29 cellular contexts compared by ENCODE assay signal in the genomic region with DNA sequence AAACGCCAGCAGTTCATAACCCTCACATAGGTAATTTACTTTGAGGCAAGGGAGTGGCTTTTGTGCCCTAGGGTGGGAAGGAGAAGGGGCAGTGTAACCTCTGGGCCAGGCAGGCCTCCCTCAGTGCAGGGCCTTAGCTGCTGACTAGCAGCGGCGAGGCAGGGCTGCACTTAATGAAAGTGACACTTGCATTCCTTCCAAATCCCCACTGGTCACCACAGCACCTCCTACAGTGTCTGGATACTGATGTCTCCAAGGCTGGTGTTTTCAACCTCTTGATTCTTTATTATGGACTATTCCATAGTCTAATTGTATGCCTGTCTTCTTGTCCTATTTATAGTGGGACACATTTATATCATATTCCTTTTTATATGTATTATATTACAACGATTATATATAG.
DNase-seq lines count a peak whose midpoint lies in the region; ATAC-seq and TF ChIP-seq lines count a peak whose summit lies in the region.
"Had no signal": no experiment of that assay in that cellular context is flagged by ENCODE, and none has a peak within 500 bp of the region (broad histone marks: within the 10 kb centered on the region; RNA-seq: fewer than 3 reads in every experiment).

No MANE protein-coding gene starts in this region.

- no peak overlapping the region for H3K4ac ChIP-seq in mesendoderm (ENCODE audit: low read depth, low read length)

- H2BK120ac ChIP-seq in mesendoderm (ENCODE audit: low read depth, low read length): no peak overlapping the region

- no peak for DNase-seq in heart left ventricle
- DNase-seq in left ventricle myocardium superior: no peak
- no peak for DNase-seq in WTC11 (ENCODE audit: low spot score)
- peak; percentile 80 for DNase-seq in mesendoderm
- no peak for DNase-seq in NCI-H774 (lab: John Stamatoyannopoulos, UW)
- DNase-seq in left lobe of liver (ENCODE audit: low spot score): no peak
- DNase-seq: activated CD4-positive, alpha-beta T cell treated with anti-CD3 and anti-CD28 coated beads, Interleukin-2, amount 10 ng/mL, durations not matched to agents 24 days and 14 days; activated effector memory CD4-positive, alpha-beta T cell treated with anti-CD3 and anti-CD28 coated beads, Interleukin-2, amount 50 U/mL, for 16 hours; activated naive CD8-positive, alpha-beta T cell treated with anti-CD3 and anti-CD28 coated beads, Interleukin-2, amount 10 ng/mL, durations not matched to agents 7 days and 5 days; activated T-cell treated with anti-CD3 and anti-CD28 coated beads, Interleukin-2, amount 50 U/mL, for 1 hour; aorta; CD4-positive, alpha-beta T cell; DMS79 treated with DMSO at 0.1 percent for 48 hours; effector CD4-positive, alpha-beta T cell; GF-D8; GM23248; KG1; midbrain; MM.1S; natural killer cell; NCI-H1105 treated with DMSO at 0.1 percent for 48 hours; NCI-H1930; NCI-H526; small intestine; stimulated activated naive B cell treated with anti-CD40 and anti-IgM and Interleukin-4, amounts not matched to agents 10 μg/mL and 1 μg/mL and 100 μg/mL, for 72 hours; T1000 had no signal

- peaks cover 29% of the 10 kb centered on the region for H3K4me1 Mint-ChIP-seq in WTC11
- H3K4me1 Mint-ChIP-seq: natural killer cell had no signal

- POLR2A ChIA-PET in WTC11 (lab: Charles Lee): no interaction called here

- H4K8ac ChIP-seq in mesendoderm (ENCODE audit: low read depth, low read length): no peak overlapping the region

- no peaks in the 10 kb centered on the region; the same call in 1 of the 2 replicates for H3K27me3 Mint-ChIP-seq in WTC11 (ENCODE audit: low read depth)

- no peaks in the 10 kb centered on the region for H3K36me3 Mint-ChIP-seq in WTC11
- H3K36me3 Mint-ChIP-seq: activated naive CD8-positive, alpha-beta T cell treated with anti-CD3 and anti-CD28 coated beads, Interleukin-2, amount 10 ng/mL, durations not matched to agents 7 days and 5 days; natural killer cell; stimulated activated naive B cell treated with anti-CD40 and anti-IgM and Interleukin-4, amounts not matched to agents 10 μg/mL and 1 μg/mL and 100 μg/mL, for 72 hours had no signal

- WGBS in heart left ventricle, 4 donors: 49 to 62% (median 56%) methylated on average over 4 of the region's 4 CpGs
- no CpG with 5 or more reads among the region's 4 CpGs for WGBS in mesendoderm (ENCODE audit: extremely low coverage, insufficient coverage, low lambda C conversion rate)

- H2BK15ac ChIP-seq in mesendoderm (replicated peaks; ENCODE audit: low read depth): no peak overlapping the region

- H3K36me3 ChIP-seq in heart left ventricle (no peaks in the 10 kb centered on the region), mesendoderm (ENCODE audit: control insufficient read depth, insufficient read depth, low read length) (no peaks in the 10 kb centered on the region)
- H3K36me3 ChIP-seq: SJSA1 had no signal

- no peak overlapping the region for H3K56ac ChIP-seq in mesendoderm (ENCODE audit: low read length)

- H2BK5ac ChIP-seq in mesendoderm (ENCODE audit: low read length): no peak overlapping the region

- CTCF ChIA-PET in WTC11 (lab: Charles Lee): interaction anchor here (2.4 to 2.8 kb wide), 3 partner anchors 17 to 44 kb away, joined by 8 to 16 read pairs (median 10); no protein-coding TSS in a partner anchor

- H3K9ac ChIP-seq in mesendoderm (ENCODE audit: low read length): no peak overlapping the region
- H3K9ac ChIP-seq: GM23248 had no signal

- TF ChIP-seq CTCF in heart left ventricle (IDR thresholded peaks at IDR 0.05) (peak in 1 of 12 donors; percentile 14), WTC11 (IDR thresholded peaks at IDR 0.05) (no peak)

- no peaks in the 10 kb centered on the region for H3K79me2 ChIP-seq in mesendoderm (ENCODE audit: control insufficient read depth, insufficient read depth, low read length)

- H3K27me3 ChIP-seq in heart left ventricle (no peaks in the 10 kb centered on the region), mesendoderm (ENCODE audit: insufficient read depth, low read length, poor library complexity) (no peaks in the 10 kb centered on the region)
- H3K27me3 ChIP-seq: SJSA1 had no signal

- intact Hi-C loops in heart left ventricle (cut with DNase I) (loop anchor here in 2 of 10 donors (10.0 kb wide), 2 partner anchors 84 to 254 kb away; no protein-coding TSS in a partner anchor), left ventricle myocardium superior (cut with micrococcal nuclease) (no loop called here)

- H2AK5ac ChIP-seq in mesendoderm (ENCODE audit: low read length): no peak overlapping the region

- ATAC-seq in heart left ventricle (peak in 2 of 4 donors; percentile 14 to 25), left ventricle myocardium superior (no peak), WTC11 (peak; percentile 18; the same call in 1 of the 2 replicates), GM21576 (IDR thresholded peaks at IDR 0.05; ENCODE audit: unreplicated experiment) (no peak), left lobe of liver (no peak)
- ATAC-seq: natural killer cell; stimulated activated naive B cell treated with anti-CD40 and anti-IgM and Interleukin-4, amounts not matched to agents 10 μg/mL and 1 μg/mL and 100 μg/mL, for 72 hours had no signal

- H3K18ac ChIP-seq in mesendoderm (ENCODE audit: low read length): no peak overlapping the region

- H3K4me1 ChIP-seq in heart left ventricle (peaks cover 0 to 39% (median 5%) of the 10 kb centered on the region in 12 donors), mesendoderm (ENCODE audit: control insufficient read depth, low read depth, low read length) (no peaks in the 10 kb centered on the region)
- H3K4me1 ChIP-seq: SJSA1 had no signal

- H3K9me3 ChIP-seq in heart left ventricle: no peaks in the 10 kb centered on the region
- H3K9me3 ChIP-seq: SJSA1 had no signal

- no peak overlapping the region for H3K23ac ChIP-seq in mesendoderm (ENCODE audit: low read length)

- peaks cover 6% of the 10 kb centered on the region for H3K9me3 Mint-ChIP-seq in WTC11
- H3K9me3 Mint-ChIP-seq: activated CD4-positive, alpha-beta T cell treated with anti-CD3 and anti-CD28 coated beads, Interleukin-2, amount 10 ng/mL, durations not matched to agents 24 days and 14 days; CD4-positive, alpha-beta T cell; natural killer cell; stimulated activated naive B cell treated with anti-CD40 and anti-IgM and Interleukin-4, amounts not matched to agents 10 μg/mL and 1 μg/mL and 100 μg/mL, for 72 hours had no signal

- no peak for TF ChIP-seq POLR2A in heart left ventricle (IDR thresholded peaks at IDR 0.05)

- H3K79me1 ChIP-seq in mesendoderm (ENCODE audit: low read length): no peaks in the 10 kb centered on the region

- H3K4me2 ChIP-seq in mesendoderm (ENCODE audit: low read length): no peak overlapping the region

- H3K4me3 ChIP-seq in heart left ventricle (no peak overlapping the region), mesendoderm (ENCODE audit: low read length) (no peak overlapping the region)
- H3K4me3 ChIP-seq: GM23248, SJSA1 had no signal

- H3K27ac Mint-ChIP-seq in WTC11: no peak overlapping the region
- H3K27ac Mint-ChIP-seq: activated CD4-positive, alpha-beta T cell treated with anti-CD3 and anti-CD28 coated beads, Interleukin-2, amount 10 ng/mL, durations not matched to agents 24 days and 14 days; activated naive CD8-positive, alpha-beta T cell treated with anti-CD3 and anti-CD28 coated beads, Interleukin-2, amount 10 ng/mL, durations not matched to agents 7 days and 5 days; CD4-positive, alpha-beta T cell; stimulated activated naive B cell treated with anti-CD40 and anti-IgM and Interleukin-4, amounts not matched to agents 10 μg/mL and 1 μg/mL and 100 μg/mL, for 72 hours had no signal

- H3K27ac ChIP-seq in heart left ventricle: peak overlapping the region in 10 of 12 donors; percentile 22 to 92 (median 77)
- no peak overlapping the region for H3K27ac ChIP-seq in mesendoderm (ENCODE audit: low read depth, low read length)
- H3K27ac ChIP-seq: GM23248, SJSA1, VCaP had no signal

- no peak overlapping the region for H3K4me3 Mint-ChIP-seq in WTC11
- H3K4me3 Mint-ChIP-seq: activated CD4-positive, alpha-beta T cell treated with anti-CD3 and anti-CD28 coated beads, Interleukin-2, amount 10 ng/mL, durations not matched to agents 24 days and 14 days; activated naive CD8-positive, alpha-beta T cell treated with anti-CD3 and anti-CD28 coated beads, Interleukin-2, amount 10 ng/mL, durations not matched to agents 7 days and 5 days; CD4-positive, alpha-beta T cell; natural killer cell; stimulated activated naive B cell treated with anti-CD40 and anti-IgM and Interleukin-4, amounts not matched to agents 10 μg/mL and 1 μg/mL and 100 μg/mL, for 72 hours had no signal

- H4K5ac ChIP-seq in mesendoderm (ENCODE audit: low read length): no peak overlapping the region

TF ChIP-seq in WTC11, 78 proteins besides CTCF, POLR2A, EP300 and RAD21 (continues in another document):
- TF ChIP-seq GRHL2 (CRISPR knock-in tag; IDR thresholded peaks at IDR 0.05; ENCODE audit: insufficient replicate concordance, severe bottlenecking): no peak
- TF ChIP-seq, protein P1, sequence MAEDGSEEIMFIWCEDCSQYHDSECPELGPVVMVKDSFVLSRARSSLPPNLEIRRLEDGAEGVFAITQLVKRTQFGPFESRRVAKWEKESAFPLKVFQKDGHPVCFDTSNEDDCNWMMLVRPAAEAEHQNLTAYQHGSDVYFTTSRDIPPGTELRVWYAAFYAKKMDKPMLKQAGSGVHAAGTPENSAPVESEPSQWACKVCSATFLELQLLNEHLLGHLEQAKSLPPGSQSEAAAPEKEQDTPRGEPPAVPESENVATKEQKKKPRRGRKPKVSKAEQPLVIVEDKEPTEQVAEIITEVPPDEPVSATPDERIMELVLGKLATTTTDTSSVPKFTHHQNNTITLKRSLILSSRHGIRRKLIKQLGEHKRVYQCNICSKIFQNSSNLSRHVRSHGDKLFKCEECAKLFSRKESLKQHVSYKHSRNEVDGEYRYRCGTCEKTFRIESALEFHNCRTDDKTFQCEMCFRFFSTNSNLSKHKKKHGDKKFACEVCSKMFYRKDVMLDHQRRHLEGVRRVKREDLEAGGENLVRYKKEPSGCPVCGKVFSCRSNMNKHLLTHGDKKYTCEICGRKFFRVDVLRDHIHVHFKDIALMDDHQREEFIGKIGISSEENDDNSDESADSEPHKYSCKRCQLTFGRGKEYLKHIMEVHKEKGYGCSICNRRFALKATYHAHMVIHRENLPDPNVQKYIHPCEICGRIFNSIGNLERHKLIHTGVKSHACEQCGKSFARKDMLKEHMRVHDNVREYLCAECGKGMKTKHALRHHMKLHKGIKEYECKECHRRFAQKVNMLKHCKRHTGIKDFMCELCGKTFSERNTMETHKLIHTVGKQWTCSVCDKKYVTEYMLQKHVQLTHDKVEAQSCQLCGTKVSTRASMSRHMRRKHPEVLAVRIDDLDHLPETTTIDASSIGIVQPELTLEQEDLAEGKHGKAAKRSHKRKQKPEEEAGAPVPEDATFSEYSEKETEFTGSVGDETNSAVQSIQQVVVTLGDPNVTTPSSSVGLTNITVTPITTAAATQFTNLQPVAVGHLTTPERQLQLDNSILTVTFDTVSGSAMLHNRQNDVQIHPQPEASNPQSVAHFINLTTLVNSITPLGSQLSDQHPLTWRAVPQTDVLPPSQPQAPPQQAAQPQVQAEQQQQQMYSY (CRISPR knock-in tag; IDR thresholded peaks at IDR 0.05): no peak
